10 cellular contexts compared by ENCODE assay signal in genomic region chr3:11289864-11290263, GRCh38. TPM values are rescaled to one million over a fixed set of nuclear protein-coding genes. Genes with fewer than 3 reads are reported as not detected.
DNase-seq lines count a peak whose midpoint lies in the region; ATAC-seq and TF ChIP-seq lines count a peak whose summit lies in the region.
"Had no signal": no experiment of that assay in that cellular context is flagged by ENCODE, and none has a peak within 500 bp of the region (broad histone marks: within the 10 kb centered on the region; RNA-seq: fewer than 3 reads in every experiment).

No MANE protein-coding gene starts in this region.

- H3K9me3 ChIP-seq in T-helper 17 cell (ENCODE audit: control insufficient read depth, low read length, poor library complexity, severe bottlenecking), result no peaks in the 10 kb centered on the region
- H3K9me3 ChIP-seq in stomach, result no peaks in the 10 kb centered on the region

- H3K27ac ChIP-seq in stomach, result peak overlapping the region in 4 of 5 donors; percentile 64 to 83 (median 73)

- H3K4me3 ChIP-seq in fibroblast of mammary gland (ENCODE audit: control insufficient read depth, low read depth, low read length) (no peak overlapping the region), stomach (no peak overlapping the region)

- H3K36me3 ChIP-seq in stomach, result peaks cover 0 to 4% (median 0%) of the 10 kb centered on the region in 4 donors

- no peak overlapping the region for H3K4me3 Mint-ChIP-seq in activated CD4-positive, alpha-beta T cell treated with anti-CD3 and anti-CD28 coated beads, Interleukin-2, amount 10 ng/mL, durations not matched to agents 7 days and 5 days
- no peak overlapping the region for H3K4me3 Mint-ChIP-seq in T-helper 17 cell

- H3K4me1 ChIP-seq in stomach, result peaks cover 18 to 61% (median 38%) of the 10 kb centered on the region in 4 donors

- H3K27me3 ChIP-seq in stomach, result no peaks in the 10 kb centered on the region

- H3K36me3 Mint-ChIP-seq in activated CD4-positive, alpha-beta T cell treated with anti-CD3 and anti-CD28 coated beads, Interleukin-2, amount 10 ng/mL, durations not matched to agents 7 days and 5 days (ENCODE audit: low read depth), result peaks cover 31% of the 10 kb centered on the region
- no peaks in the 10 kb centered on the region for H3K36me3 Mint-ChIP-seq in T-helper 17 cell (ENCODE audit: low read depth)

- H3K4me1 Mint-ChIP-seq in activated CD4-positive, alpha-beta T cell treated with anti-CD3 and anti-CD28 coated beads, Interleukin-2, amount 10 ng/mL, durations not matched to agents 7 days and 5 days, result peaks cover 51% of the 10 kb centered on the region
- H3K4me1 Mint-ChIP-seq in T-helper 17 cell, result peaks cover 39% of the 10 kb centered on the region

- H3K9me3 Mint-ChIP-seq in activated CD4-positive, alpha-beta T cell treated with anti-CD3 and anti-CD28 coated beads, Interleukin-2, amount 10 ng/mL, durations not matched to agents 7 days and 5 days, result no peaks in the 10 kb centered on the region

- no peak for TF ChIP-seq EP300 in stomach (IDR thresholded peaks at IDR 0.05)

- no peak for ATAC-seq in T-helper 17 cell
- ATAC-seq in GM21528 (IDR thresholded peaks at IDR 0.05; ENCODE audit: low FRiP score, unreplicated experiment), result no peak

- peak overlapping the region; percentile 31 for H3K27ac Mint-ChIP-seq in activated CD4-positive, alpha-beta T cell treated with anti-CD3 and anti-CD28 coated beads, Interleukin-2, amount 10 ng/mL, durations not matched to agents 7 days and 5 days
- H3K27ac Mint-ChIP-seq in T-helper 17 cell, result peak overlapping the region; percentile 95

- intact Hi-C loops in stomach (cut with DNase I; ENCODE audit: low total_unique reads), result no loop called here

- TF ChIP-seq CTCF in fibroblast of mammary gland (conservative IDR thresholded peaks at IDR 0.05; ENCODE audit: control insufficient read depth, insufficient read depth, low read depth, low read length) (no peak), stomach (IDR thresholded peaks at IDR 0.05) (no peak)

- TF ChIP-seq POLR2A in stomach (IDR thresholded peaks at IDR 0.05), result no peak

- H3K27me3 Mint-ChIP-seq in activated CD4-positive, alpha-beta T cell treated with anti-CD3 and anti-CD28 coated beads, Interleukin-2, amount 10 ng/mL, durations not matched to agents 7 days and 5 days, result no peaks in the 10 kb centered on the region
- H3K27me3 Mint-ChIP-seq in T-helper 17 cell, result no peaks in the 10 kb centered on the region

- DNase-seq in activated CD4-positive, alpha-beta T cell treated with anti-CD3 and anti-CD28 coated beads, Interleukin-2, amount 10 ng/mL, durations not matched to agents 7 days and 5 days, result no peak
- no peak for DNase-seq in activated CD4-positive, alpha-beta T cell treated with anti-CD3 and anti-CD28 coated beads, Interleukin-2, amount 50 U/mL, for 48 hours
- DNase-seq in T-helper 17 cell, result no peak
- DNase-seq in fibroblast of mammary gland (ENCODE audit: low read depth), result peak; percentile 26
- no peak for DNase-seq in stomach
- DNase-seq in NCI-H510A treated with DMSO at 0.1 percent for 48 hours (lab: John Stamatoyannopoulos, UW), result no peak
- no peak for DNase-seq in amniotic stem cell (lab: John Stamatoyannopoulos, UW)
- DNase-seq: SHP77 treated with DMSO at 0.1 percent for 48 hours; stimulated activated CD4-positive, alpha-beta T cell treated with anti-CD3 and anti-CD28 coated beads, Interleukin-12 subunit alpha, Interleukin-12 subunit beta, amount 100 ng/mL, for 4 hours had no signal

- 75 to 88% (median 81%) methylated on average over 3 of the region's 3 CpGs for WGBS in stomach, 5 donors

- CTCF ChIA-PET in activated CD4-positive, alpha-beta T cell treated with anti-CD3 and anti-CD28 coated beads, Interleukin-2, amount 10 ng/mL, durations not matched to agents 7 days and 5 days (lab: Charles Lee), result interaction anchor here (1.3 to 3.2 kb wide), 3 partner anchors 11 to 17 kb away, joined by 4 to 17 read pairs (median 6); partner anchors contain the start of gene ATG7

- POLR2A ChIA-PET in activated CD4-positive, alpha-beta T cell treated with anti-CD3 and anti-CD28 coated beads, Interleukin-2, amount 10 ng/mL, durations not matched to agents 7 days and 5 days (lab: Charles Lee), result no interaction called here

RNA-seq across cellular contexts. Expression of gene ATG7, which starts 17.7 kb away (rescaled TPM):
- total RNA-seq in activated CD4-positive, alpha-beta T cell treated with anti-CD3 and anti-CD28 coated beads, Interleukin-2, amount 10 ng/mL, durations not matched to agents 7 days and 5 days, result 10 to 100 TPM; 29.5 to 34.2 TPM
- total RNA-seq in T-helper 17 cell, result 10 to 100 TPM; 34.0 to 36.9 TPM
- total RNA-seq in stomach, result 100 to 1,000 TPM in 1 of 5 donors, 10 to 100 TPM in 4; 14.5 to 167 (median 68.8) TPM
- 10 to 100 TPM in 2 of 3 donors, 1 to 10 TPM in 1; 6.8 to 12.9 (median 12.5) TPM for polyA plus RNA-seq in stomach
